Comparison of ENCODE assay signal across 21 cellular contexts in genomic region chr7:94031865-94032264, GRCh38. TPM values are rescaled to one million over a fixed set of nuclear protein-coding genes. Genes with fewer than 3 reads are reported as not detected.
DNase-seq lines count a peak whose midpoint lies in the region; ATAC-seq, FAIRE-seq and TF ChIP-seq lines count a peak whose summit lies in the region.
"Had no signal": no experiment of that assay in that cellular context is flagged by ENCODE, and none has a peak within 500 bp of the region (broad histone marks: within the 10 kb centered on the region; RNA-seq: fewer than 3 reads in every experiment).

No MANE protein-coding gene starts in this region.

- no peaks in the 10 kb centered on the region for H4K20me1 ChIP-seq in astrocyte (ENCODE audit: insufficient read depth, low read length)

- no peaks in the 10 kb centered on the region for H3K36me3 Mint-ChIP-seq in astrocyte (ENCODE audit: low read depth, unreplicated experiment)
- H3K36me3 Mint-ChIP-seq in activated T-cell treated with anti-CD3 and anti-CD28 coated beads, Interleukin-2, amount 50 U/mL, for 72 hours (ENCODE audit: insufficient read depth in 2 of 2) = no peaks in the 10 kb centered on the region
- no peaks in the 10 kb centered on the region for H3K36me3 Mint-ChIP-seq in chondrocyte (ENCODE audit: low read depth)
- H3K36me3 Mint-ChIP-seq: CD4-positive, CD25-positive, alpha-beta regulatory T cell had no signal

- no peak overlapping the region for H3K9ac ChIP-seq in astrocyte (ENCODE audit: low read length)

- no peak for DNase-seq in astrocyte (ENCODE audit: low read depth)
- no peak for DNase-seq in NCI-H2029 (lab: John Stamatoyannopoulos, UW)
- DNase-seq in activated T-cell treated with anti-CD3 and anti-CD28 coated beads, Interleukin-2, amount 50 U/mL, for 72 hours = no peak
- DNase-seq in stimulated activated CD4-positive, alpha-beta T cell treated with anti-CD3 and anti-CD28 coated beads, Interleukin-4, amount 100 ng/mL, for 1 hour = no peak
- no peak for DNase-seq in chondrocyte (ENCODE audit: low spot score)
- DNase-seq: CD4-positive, CD25-positive, alpha-beta regulatory T cell; EL; GF-D8; MV-4-11; NCI-H1105 treated with DMSO at 0.1 percent for 48 hours; NCI-H2081; NCI-H2171; NCI-H345; NCI-H524 treated with DMSO at 0.1 percent for 48 hours; Right ventricle myocardium superior had no signal

- H3K79me2 ChIP-seq in astrocyte (ENCODE audit: insufficient read depth, low read length) = no peaks in the 10 kb centered on the region

- peaks cover 9% of the 10 kb centered on the region for H3K27me3 ChIP-seq in astrocyte (ENCODE audit: insufficient read depth, low read length)

- H3K27ac Mint-ChIP-seq in astrocyte (ENCODE audit: unreplicated experiment) = no peak overlapping the region
- no peak overlapping the region for H3K27ac Mint-ChIP-seq in activated T-cell treated with anti-CD3 and anti-CD28 coated beads, Interleukin-2, amount 50 U/mL, for 72 hours
- H3K27ac Mint-ChIP-seq in chondrocyte (ENCODE audit: unreplicated experiment) = no peak overlapping the region
- H3K27ac Mint-ChIP-seq: CD4-positive, CD25-positive, alpha-beta regulatory T cell; IgD-negative memory B cell had no signal

- FAIRE-seq in astrocyte (lab: Jason Lieb, UNC) = peak; percentile 45
- FAIRE-seq: H1 had no signal

- H3K36me3 ChIP-seq in astrocyte (ENCODE audit: insufficient read depth, low read length) = no peaks in the 10 kb centered on the region

- H3K4me3 Mint-ChIP-seq in astrocyte (ENCODE audit: unreplicated experiment) (no peak overlapping the region), chondrocyte (ENCODE audit: unreplicated experiment) (no peak overlapping the region)
- H3K4me3 Mint-ChIP-seq in activated T-cell treated with anti-CD3 and anti-CD28 coated beads, Interleukin-2, amount 50 U/mL, for 72 hours = no peak overlapping the region
- H3K4me3 Mint-ChIP-seq: CD4-positive, CD25-positive, alpha-beta regulatory T cell; IgD-negative memory B cell had no signal

- H3K4me3 ChIP-seq in astrocyte (ENCODE audit: insufficient read depth, low read depth, low read length) = no peak overlapping the region

- H3K9me3 Mint-ChIP-seq in astrocyte (ENCODE audit: unreplicated experiment) (peaks cover 4% of the 10 kb centered on the region), chondrocyte (ENCODE audit: low read depth) (no peaks in the 10 kb centered on the region)
- H3K9me3 Mint-ChIP-seq in activated T-cell treated with anti-CD3 and anti-CD28 coated beads, Interleukin-2, amount 50 U/mL, for 72 hours = no peaks in the 10 kb centered on the region
- H3K9me3 Mint-ChIP-seq: IgD-negative memory B cell had no signal

- H3K4me1 Mint-ChIP-seq in astrocyte (ENCODE audit: low read depth, unreplicated experiment) (peaks cover 7% of the 10 kb centered on the region), chondrocyte (ENCODE audit: low read depth) (peaks cover 4% of the 10 kb centered on the region)
- H3K4me1 Mint-ChIP-seq in activated T-cell treated with anti-CD3 and anti-CD28 coated beads, Interleukin-2, amount 50 U/mL, for 72 hours (ENCODE audit: low read depth) = no peaks in the 10 kb centered on the region
- H3K4me1 Mint-ChIP-seq: CD4-positive, CD25-positive, alpha-beta regulatory T cell had no signal

- no peak overlapping the region for H3K4me2 ChIP-seq in astrocyte (ENCODE audit: low read length)

- peaks cover 4% of the 10 kb centered on the region for H3K4me1 ChIP-seq in astrocyte (ENCODE audit: insufficient read depth, low read length)

- no peak overlapping the region for H3K27ac ChIP-seq in astrocyte (ENCODE audit: low read depth, low read length)

- no peak for TF ChIP-seq CTCF in astrocyte (IDR thresholded peaks at IDR 0.05; ENCODE audit: insufficient read depth, low read depth, low read length)
- no peak for TF ChIP-seq CTCF in chondrocyte (IDR thresholded peaks at IDR 0.05)

- H3K27me3 Mint-ChIP-seq in astrocyte (ENCODE audit: low read depth, unreplicated experiment) = no peaks in the 10 kb centered on the region
- H3K27me3 Mint-ChIP-seq in activated T-cell treated with anti-CD3 and anti-CD28 coated beads, Interleukin-2, amount 50 U/mL, for 72 hours (ENCODE audit: low read depth) = peaks cover 45% of the 10 kb centered on the region
- no peaks in the 10 kb centered on the region for H3K27me3 Mint-ChIP-seq in chondrocyte (ENCODE audit: low read depth)
- H3K27me3 Mint-ChIP-seq: IgD-negative memory B cell had no signal

- no peak overlapping the region for H2AFZ ChIP-seq in astrocyte (ENCODE audit: low read depth, low read length)

- no peaks in the 10 kb centered on the region for H3K9me3 ChIP-seq in astrocyte (ENCODE audit: insufficient read depth, low read depth, low read length)

- peak; percentile 53 for ATAC-seq in GM18909 (IDR thresholded peaks at IDR 0.05; ENCODE audit: poor library complexity, unreplicated experiment)
- ATAC-seq in GM21423 (IDR thresholded peaks at IDR 0.05; ENCODE audit: unreplicated experiment) = peak; percentile 82
- peak; percentile 66 for ATAC-seq in HG03175 (IDR thresholded peaks at IDR 0.05; ENCODE audit: unreplicated experiment)
- ATAC-seq in activated T-cell treated with anti-CD3 and anti-CD28 coated beads, Interleukin-2, amount 50 U/mL, for 72 hours (replicated peaks in 1 of 2) = no peak
- ATAC-seq: HCT116 had no signal

RNA-seq across cellular contexts. Expression of gene BET1, which starts 27.7 kb away (rescaled TPM):
- total RNA-seq in astrocyte (37.4 and 38.0 TPM in 2 replicates), chondrocyte (28.4 to 32.3 TPM (median 29.5 TPM) in 3 replicates)
- total RNA-seq in activated T-cell treated with anti-CD3 and anti-CD28 coated beads, Interleukin-2, amount 50 U/mL, for 72 hours = 10 to 100 TPM; 21.1 to 23.8 TPM

Comparison
In these comparisons a context has a peak if more than half of its experiments do, and no peak if none do; other contexts are left out.
1. ATAC-seq: peak in GM18909 (single experiment), GM21423 (single experiment) and HG03175 (single experiment); none in activated T-cell treated with anti-CD3 and anti-CD28 coated beads, Interleukin-2, amount 50 U/mL, for 72 hours (0 of 2).